8 cellular contexts compared by ENCODE assay signal in genomic region chr6:5995705-5996686, GRCh38. TPM values are rescaled to one million over a fixed set of nuclear protein-coding genes. Genes with fewer than 3 reads are reported as not detected.
A peak's percentile ranks its signal among the peaks of the same experiment; 100 is the strongest.
DNase-seq lines count a peak whose midpoint lies in the region; ATAC-seq and TF ChIP-seq lines count a peak whose summit lies in the region.

No MANE protein-coding gene starts in this region.

- peak; percentile 88 for DNase-seq in BE2C
- DNase-seq in HFF-Myc (ENCODE audit: extremely low read depth, low read depth), result no peak
- peak; percentile 63 for DNase-seq in SW480 (ENCODE audit: low spot score)
- peak; percentile 14 for DNase-seq in epithelial cell of esophagus (ENCODE audit: low read depth)
- DNase-seq in globus pallidus (ENCODE audit: low spot score), result no peak
- DNase-seq in GM19240 (ENCODE audit: insufficient read length, low spot score), result no peak

- H3K4me1 ChIP-seq in BE2C (0 out of 2 replicates have a peak, but pooled peaks cover 3% of the 10 kb centered on the region), muscle layer of colon (ENCODE audit: insufficient read depth, low read length) (peaks cover 30% of the 10 kb centered on the region)

- H3K36me3 ChIP-seq in BE2C, result no peaks in the 10 kb centered on the region
- H3K36me3 ChIP-seq in muscle layer of colon (ENCODE audit: insufficient read depth, low read length), result no peaks in the 10 kb centered on the region

- peak; percentile 52 for TF ChIP-seq CTCF in BE2C (IDR thresholded peaks at IDR 0.05; ENCODE audit: low read depth, low read length)
- peak; percentile 11 for TF ChIP-seq CTCF in HFF-Myc (IDR thresholded peaks at IDR 0.05; ENCODE audit: low read depth, low read length, missing control alignments)
- TF ChIP-seq CTCF in epithelial cell of esophagus (IDR thresholded peaks at IDR 0.05; ENCODE audit: insufficient read depth, low read depth, low read length, missing control alignments), result peak; percentile 17

- H3K4me3 ChIP-seq in BE2C (ENCODE audit: low read depth, low read length) (peak overlapping the region; percentile 93), HFF-Myc (replicated peaks; ENCODE audit: low read depth, low read length) (peak overlapping the region; percentile 53), epithelial cell of esophagus (ENCODE audit: low read length) (peak overlapping the region; percentile 65), muscle layer of colon (ENCODE audit: low read depth in 1 of 2, low read length in 2 of 2) (peak overlapping the region; percentile 30 to 63)

- H3K27ac ChIP-seq in muscle layer of colon (ENCODE audit: low read depth, low read length), result no peak overlapping the region

- H3K27me3 ChIP-seq in BE2C (peaks cover 73% of the 10 kb centered on the region), muscle layer of colon (ENCODE audit: control insufficient read depth in 1 of 2, insufficient read depth in 2 of 2, low read length in 2 of 2) (peaks cover 71 to 88% of the 10 kb centered on the region in 2 donors)

- no peak for ATAC-seq in GM21447 (IDR thresholded peaks at IDR 0.05; ENCODE audit: unreplicated experiment)

- no peak overlapping the region for H3K9ac ChIP-seq in muscle layer of colon (ENCODE audit: low read length)

- H3K9me3 ChIP-seq in BE2C, result no peaks in the 10 kb centered on the region
- no peaks in the 10 kb centered on the region for H3K9me3 ChIP-seq in muscle layer of colon (ENCODE audit: low read length)

RNA-seq across cellular contexts. Expression of gene NRN1, which starts 10.7 kb away (rescaled TPM):
- 0.36 TPM for polyA plus RNA-seq in BE2C (2012; ENCODE audit: insufficient read depth, insufficient read length, low read depth)

Comparison
In these comparisons a context has a peak if more than half of its experiments do, and no peak if none do; other contexts are left out.
1. DNase-seq: peak in BE2C (single experiment), SW480 (single experiment) and epithelial cell of esophagus (single experiment); none in HFF-Myc (single experiment), globus pallidus (single experiment) and GM19240 (single experiment).
2. Peak in every context shown above with its lines, with median percentiles within 50 percentile points of each other: H3K4me3 ChIP-seq and CTCF ChIP-seq.